ENCODE assay signal across 1 cellular context in genomic region chr3:141659821-141660597, GRCh38.
TF ChIP-seq lines count a peak whose summit lies in the region.

No MANE protein-coding gene starts in this region.

TF ChIP-seq in HepG2, 621 proteins besides CTCF, POLR2A, EP300 and RAD21 (continued from another document):
- TF ChIP-seq, protein P1, sequence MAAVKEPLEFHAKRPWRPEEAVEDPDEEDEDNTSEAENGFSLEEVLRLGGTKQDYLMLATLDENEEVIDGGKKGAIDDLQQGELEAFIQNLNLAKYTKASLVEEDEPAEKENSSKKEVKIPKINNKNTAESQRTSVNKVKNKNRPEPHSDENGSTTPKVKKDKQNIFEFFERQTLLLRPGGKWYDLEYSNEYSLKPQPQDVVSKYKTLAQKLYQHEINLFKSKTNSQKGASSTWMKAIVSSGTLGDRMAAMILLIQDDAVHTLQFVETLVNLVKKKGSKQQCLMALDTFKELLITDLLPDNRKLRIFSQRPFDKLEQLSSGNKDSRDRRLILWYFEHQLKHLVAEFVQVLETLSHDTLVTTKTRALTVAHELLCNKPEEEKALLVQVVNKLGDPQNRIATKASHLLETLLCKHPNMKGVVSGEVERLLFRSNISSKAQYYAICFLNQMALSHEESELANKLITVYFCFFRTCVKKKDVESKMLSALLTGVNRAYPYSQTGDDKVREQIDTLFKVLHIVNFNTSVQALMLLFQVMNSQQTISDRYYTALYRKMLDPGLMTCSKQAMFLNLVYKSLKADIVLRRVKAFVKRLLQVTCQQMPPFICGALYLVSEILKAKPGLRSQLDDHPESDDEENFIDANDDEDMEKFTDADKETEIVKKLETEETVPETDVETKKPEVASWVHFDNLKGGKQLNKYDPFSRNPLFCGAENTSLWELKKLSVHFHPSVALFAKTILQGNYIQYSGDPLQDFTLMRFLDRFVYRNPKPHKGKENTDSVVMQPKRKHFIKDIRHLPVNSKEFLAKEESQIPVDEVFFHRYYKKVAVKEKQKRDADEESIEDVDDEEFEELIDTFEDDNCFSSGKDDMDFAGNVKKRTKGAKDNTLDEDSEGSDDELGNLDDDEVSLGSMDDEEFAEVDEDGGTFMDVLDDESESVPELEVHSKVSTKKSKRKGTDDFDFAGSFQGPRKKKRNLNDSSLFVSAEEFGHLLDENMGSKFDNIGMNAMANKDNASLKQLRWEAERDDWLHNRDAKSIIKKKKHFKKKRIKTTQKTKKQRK (IDR thresholded peaks at IDR 0.05; ENCODE audit: low read length) = no peak
- TF ChIP-seq ZNF143 (CRISPR knock-in tag; IDR thresholded peaks at IDR 0.05) = no peak
- TF ChIP-seq, protein P2, sequence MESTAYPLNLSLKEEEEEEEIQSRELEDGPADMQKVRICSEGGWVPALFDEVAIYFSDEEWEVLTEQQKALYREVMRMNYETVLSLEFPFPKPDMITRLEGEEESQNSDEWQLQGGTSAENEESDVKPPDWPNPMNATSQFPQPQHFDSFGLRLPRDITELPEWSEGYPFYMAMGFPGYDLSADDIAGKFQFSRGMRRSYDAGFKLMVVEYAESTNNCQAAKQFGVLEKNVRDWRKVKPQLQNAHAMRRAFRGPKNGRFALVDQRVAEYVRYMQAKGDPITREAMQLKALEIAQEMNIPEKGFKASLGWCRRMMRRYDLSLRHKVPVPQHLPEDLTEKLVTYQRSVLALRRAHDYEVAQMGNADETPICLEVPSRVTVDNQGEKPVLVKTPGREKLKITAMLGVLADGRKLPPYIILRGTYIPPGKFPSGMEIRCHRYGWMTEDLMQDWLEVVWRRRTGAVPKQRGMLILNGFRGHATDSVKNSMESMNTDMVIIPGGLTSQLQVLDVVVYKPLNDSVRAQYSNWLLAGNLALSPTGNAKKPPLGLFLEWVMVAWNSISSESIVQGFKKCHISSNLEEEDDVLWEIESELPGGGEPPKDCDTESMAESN (CRISPR knock-in tag; conservative IDR thresholded peaks at IDR 0.05) = 0 out of 2 replicates have a peak, but pooled peaks have one; percentile 20
- no peak for TF ChIP-seq TGIF2 (CRISPR knock-in tag; IDR thresholded peaks at IDR 0.05)
- TF ChIP-seq FUBP1 (CRISPR knock-in tag; IDR thresholded peaks at IDR 0.05; ENCODE audit: borderline replicate concordance) = 0 out of 2 replicates have a peak, but pooled peaks have one; percentile 31
- no peak for TF ChIP-seq ZNF441 (CRISPR knock-in tag; IDR thresholded peaks at IDR 0.05; ENCODE audit: borderline replicate concordance)
- no peak for TF ChIP-seq HBP1 (CRISPR knock-in tag; IDR thresholded peaks at IDR 0.05; ENCODE audit: low read depth)
- peak; percentile 58 for TF ChIP-seq ZNF292 (CRISPR knock-in tag; IDR thresholded peaks at IDR 0.05; ENCODE audit: borderline replicate concordance, low read depth)
- TF ChIP-seq ZNF597 (CRISPR knock-in tag; IDR thresholded peaks at IDR 0.05) = no peak
- peak; percentile 63 for TF ChIP-seq ZNF556 (CRISPR knock-in tag; IDR thresholded peaks at IDR 0.05; ENCODE audit: borderline replicate concordance)
- no peak for TF ChIP-seq ZNF546 (CRISPR knock-in tag; conservative IDR thresholded peaks at IDR 0.05)
- no peak for TF ChIP-seq SAFB2 (CRISPR knock-in tag; IDR thresholded peaks at IDR 0.05; ENCODE audit: borderline replicate concordance, low read depth)
